Comparison of ENCODE assay signal across 8 cellular contexts in genomic region chr13:98577823-98578285, GRCh38. TPM values are rescaled to one million over a fixed set of nuclear protein-coding genes. Genes with fewer than 3 reads are reported as not detected.
DNase-seq lines count a peak whose midpoint lies in the region; ATAC-seq and TF ChIP-seq lines count a peak whose summit lies in the region.

No MANE protein-coding gene starts in this region.

- peaks cover 4% of the 10 kb centered on the region for H3K36me3 Mint-ChIP-seq in activated naive CD8-positive, alpha-beta T cell

- intact Hi-C loops in stomach (cut with DNase I; ENCODE audit: low total_unique reads), result no loop called here

- TF ChIP-seq EP300 in stomach (IDR thresholded peaks at IDR 0.05), result no peak

- no peaks in the 10 kb centered on the region for H3K27me3 Mint-ChIP-seq in activated naive CD8-positive, alpha-beta T cell

- H3K27ac Mint-ChIP-seq in activated naive CD8-positive, alpha-beta T cell, result peak overlapping the region; percentile 87

- peak overlapping the region; percentile 94 to 98 (median 97) for H3K27ac ChIP-seq in stomach

- TF ChIP-seq CTCF in stomach (IDR thresholded peaks at IDR 0.05), result no peak

- TF ChIP-seq POLR2A in stomach (IDR thresholded peaks at IDR 0.05), result no peak

- no peaks in the 10 kb centered on the region for H3K27me3 ChIP-seq in stomach

- H3K4me1 Mint-ChIP-seq in activated naive CD8-positive, alpha-beta T cell (ENCODE audit: low read depth), result peaks cover 41% of the 10 kb centered on the region

- H3K36me3 ChIP-seq in stomach, result no peaks in the 10 kb centered on the region

- ATAC-seq in HG03139 (IDR thresholded peaks at IDR 0.05; ENCODE audit: unreplicated experiment), result no peak

- no peaks in the 10 kb centered on the region for H3K9me3 Mint-ChIP-seq in activated naive CD8-positive, alpha-beta T cell (ENCODE audit: low read depth)

- H3K4me1 ChIP-seq in stomach, result peaks cover 20 to 66% (median 44%) of the 10 kb centered on the region in 4 donors

- H3K4me3 Mint-ChIP-seq in activated naive CD8-positive, alpha-beta T cell, result peak overlapping the region; percentile 76

- DNase-seq in DMS153 treated with DMSO at 0.1 percent for 48 hours (lab: John Stamatoyannopoulos, UW; ENCODE audit: unreplicated experiment) (peak; percentile 18), DMS153 (lab: John Stamatoyannopoulos, UW) (no peak), stomach (peak; percentile 33), hippocampal formation (lab: John Stamatoyannopoulos, UW) (no peak), NCI-H1048 (lab: John Stamatoyannopoulos, UW) (no peak)

- no peaks in the 10 kb centered on the region for H3K9me3 ChIP-seq in iPS-18c (ENCODE audit: control insufficient read depth, insufficient read depth, low read length)
- no peaks in the 10 kb centered on the region for H3K9me3 ChIP-seq in stomach

- 29 to 44% (median 35%) methylated on average over 14 of the region's 14 CpGs for whole genome bisulfite sequencing in stomach, 5 donors

- H3K4me3 ChIP-seq in iPS-18c (ENCODE audit: insufficient read depth, low read depth, low read length) (peak overlapping the region; percentile 77), stomach (peak overlapping the region; percentile 41 to 91 (median 63))

RNA-seq across cellular contexts. Expression of gene STK24, which starts 0.9 kb away (rescaled TPM):
- 100 to 1,000 TPM in 1 of 5 donors, 10 to 100 TPM in 4; 33.0 to 104 (median 58.9) TPM for total RNA-seq in stomach
- 100 to 1,000 TPM in 1 of 3 donors, 10 to 100 TPM in 2; 59.2 to 139 (median 59.8) TPM for polyA plus RNA-seq in stomach

Comparison
In these comparisons a context has a peak if more than half of its experiments do, and no peak if none do; other contexts are left out.
1. DNase-seq: peak in DMS153 treated with DMSO at 0.1 percent for 48 hours (single experiment) and stomach (single experiment); none in DMS153 (single experiment), hippocampal formation (0 of 2) and NCI-H1048 (single experiment).